Comparison of ENCODE assay signal across 8 cellular contexts in genomic region chr1:169604781-169605560, GRCh38. TPM values are rescaled to one million over a fixed set of nuclear protein-coding genes. Genes with fewer than 3 reads are reported as not detected.
DNase-seq lines count a peak whose midpoint lies in the region; ATAC-seq, FAIRE-seq and TF ChIP-seq lines count a peak whose summit lies in the region.

No MANE protein-coding gene starts in this region.

- H2AK5ac ChIP-seq in H9 (ENCODE audit: insufficient read length, low read length) (no peak overlapping the region), neuronal stem cell (ENCODE audit: low read depth, low read length) (no peak overlapping the region)

- H3K4me1 Mint-ChIP-seq in CD4-positive, alpha-beta memory T cell, result peaks cover 41 to 67% (median 56%) of the 10 kb centered on the region in 4 donors
- H3K4me1 Mint-ChIP-seq in H9, result no peaks in the 10 kb centered on the region

- peak overlapping the region; percentile 25 for H3K27ac ChIP-seq in CD4-positive, alpha-beta memory T cell (ENCODE audit: low read depth, low read length)
- no peak overlapping the region for H3K27ac ChIP-seq in H9 (ENCODE audit: insufficient read length, low read depth, low read length)
- H3K27ac ChIP-seq in neuronal stem cell (replicated peaks; ENCODE audit: low read length), result no peak overlapping the region
- no peak overlapping the region for H3K27ac ChIP-seq in small intestine (ENCODE audit: low read depth in 1 of 2, low read length in 1 of 2)

- no peak overlapping the region for H3K9ac ChIP-seq in H9 (ENCODE audit: extremely low read depth, insufficient read length, low read length)
- no peak overlapping the region for H3K9ac ChIP-seq in neuronal stem cell (ENCODE audit: low read depth, low read length, poor library complexity)

- no peak overlapping the region for H3T11ph ChIP-seq in H9 (ENCODE audit: low read length)

- peak overlapping the region; percentile 48 to 91 (median 77) for H3K27ac Mint-ChIP-seq in CD4-positive, alpha-beta memory T cell
- no peak overlapping the region for H3K27ac Mint-ChIP-seq in H9

- ATAC-seq in HG03432 (IDR thresholded peaks at IDR 0.05; ENCODE audit: unreplicated experiment) (peak; percentile 64), left ventricle myocardium superior (peak; percentile 58), GM19455 (IDR thresholded peaks at IDR 0.05; ENCODE audit: unreplicated experiment) (no peak)

- no peak for FAIRE-seq in small intestine (lab: Jason Lieb, UNC)

- no peak overlapping the region for H2BK12ac ChIP-seq in H9 (ENCODE audit: insufficient read length, low read depth, low read length)
- H2BK12ac ChIP-seq in neuronal stem cell (ENCODE audit: low read length), result no peak overlapping the region

- peak; percentile 68 to 86 (median 82) for DNase-seq in CD4-positive, alpha-beta memory T cell
- peak; percentile 36 to 45 for DNase-seq in activated CD4-positive, alpha-beta T cell treated with anti-CD3 and anti-CD28 coated beads for 4 hours
- DNase-seq in left ventricle myocardium superior, result no peak
- DNase-seq in H9, result no peak
- no peak for DNase-seq in neuronal stem cell (ENCODE audit: low spot score)
- DNase-seq in small intestine, result no peak

- TF ChIP-seq CTCF in H9 (conservative IDR thresholded peaks at IDR 0.05), result no peak

- no peaks in the 10 kb centered on the region for H4K20me1 ChIP-seq in H9 (ENCODE audit: control insufficient read depth, insufficient read depth, insufficient read length)

- no peak overlapping the region for H3K56ac ChIP-seq in H9 (ENCODE audit: insufficient read length, low read depth, low read length)

- H3K27me3 ChIP-seq in CD4-positive, alpha-beta memory T cell (ENCODE audit: insufficient read depth, low read length), result no peaks in the 10 kb centered on the region
- no peaks in the 10 kb centered on the region for H3K27me3 ChIP-seq in H9 (ENCODE audit: insufficient read depth, low read length)
- H3K27me3 ChIP-seq in neuronal stem cell (ENCODE audit: control insufficient read depth in 3 of 3, insufficient read depth in 3 of 3, low read depth in 1 of 3, low read length in 3 of 3), result no peaks in the 10 kb centered on the region
- H3K27me3 ChIP-seq in small intestine (ENCODE audit: control insufficient read depth in 2 of 2, insufficient read depth in 2 of 2, low read length in 2 of 2), result peaks cover 0 to 4% of the 10 kb centered on the region in 2 donors

- H2BK15ac ChIP-seq in H9 (ENCODE audit: low read depth, low read length) (no peak overlapping the region), neuronal stem cell (ENCODE audit: low read length) (no peak overlapping the region)

- H4K5ac ChIP-seq in H9 (ENCODE audit: insufficient read length, low read depth, low read length), result no peak overlapping the region

- H3K9me3 Mint-ChIP-seq in CD4-positive, alpha-beta memory T cell, result peaks cover 0 to 4% (median 0%) of the 10 kb centered on the region in 8 donors
- H3K9me3 Mint-ChIP-seq in H9, result no peaks in the 10 kb centered on the region

- H2AFZ ChIP-seq in H9 (ENCODE audit: low read length) (no peak overlapping the region), neuronal stem cell (ENCODE audit: low read length) (no peak overlapping the region)

- H3K79me1 ChIP-seq in H9 (ENCODE audit: insufficient read depth, low read depth, low read length, poor library complexity, severe bottlenecking) (no peaks in the 10 kb centered on the region), neuronal stem cell (ENCODE audit: low read depth, low read length) (no peaks in the 10 kb centered on the region)

- H4K8ac ChIP-seq in H9 (replicated peaks; ENCODE audit: insufficient read length, low read depth, low read length) (no peak overlapping the region), neuronal stem cell (ENCODE audit: low read depth, low read length) (no peak overlapping the region)

- POLR2A ChIA-PET in CD4-positive, alpha-beta memory T cell (lab: Charles Lee; ENCODE audit: partially characterized antibody), result interaction anchor here (0.6 to 7.7 kb wide), 14 partner anchors 10 to 108 kb away, joined by 3 to 216 read pairs (median 6); partner anchors contain the start of gene F5

- no peaks in the 10 kb centered on the region for H3K23me2 ChIP-seq in H9 (ENCODE audit: insufficient read length, low read depth, low read length, poor library complexity, severe bottlenecking)

- H3K18ac ChIP-seq in H9 (ENCODE audit: insufficient read length, low read depth, low read length) (no peak overlapping the region), neuronal stem cell (ENCODE audit: low read length) (no peak overlapping the region)

- H3K9me3 ChIP-seq in CD4-positive, alpha-beta memory T cell (ENCODE audit: control insufficient read depth in 1 of 2, low read length in 2 of 2), result no peaks in the 10 kb centered on the region
- H3K9me3 ChIP-seq in H9 (ENCODE audit: control insufficient read depth, low read depth, low read length), result no peaks in the 10 kb centered on the region
- H3K9me3 ChIP-seq in neuronal stem cell (replicated peaks in 1 of 2; ENCODE audit: control insufficient read depth in 2 of 2, insufficient read depth in 1 of 2, low read depth in 1 of 2, low read length in 2 of 2), result no peaks in the 10 kb centered on the region
- H3K9me3 ChIP-seq in small intestine (ENCODE audit: control insufficient read depth, low read depth), result no peaks in the 10 kb centered on the region

- no CpG with 5 or more reads among the region's 5 CpGs for WGBS in H9 (ENCODE audit: extremely low coverage, insufficient read length, low lambda C conversion rate)
- no CpG with 5 or more reads among the region's 5 CpGs for WGBS in neuronal stem cell (ENCODE audit: extremely low coverage in 2 of 2, insufficient read length in 2 of 2, insufficient replicate concordance in 1 of 2), 2 donors
- WGBS in small intestine, 3 donors, result 40 to 52% (median 46%) methylated on average over 5 of the region's 5 CpGs

- CTCF ChIA-PET in CD4-positive, alpha-beta memory T cell (lab: Charles Lee; ENCODE audit: partially characterized antibody), result interaction anchor here (0.9 to 4.9 kb wide), 7 partner anchors 19 to 205 kb away, joined by 3 to 161 read pairs (median 9); partner anchors contain the start of gene F5

- H2BK5ac ChIP-seq in H9 (ENCODE audit: insufficient read length, low read length) (no peak overlapping the region), neuronal stem cell (ENCODE audit: low read length) (no peak overlapping the region)

- H3K4me3 ChIP-seq in CD4-positive, alpha-beta memory T cell (ENCODE audit: low read length in 2 of 2), result peak overlapping the region in 1 of 2 donors; percentile 30
- H3K4me3 ChIP-seq in neuronal stem cell (ENCODE audit: low read length in 2 of 2) (no peak overlapping the region), small intestine (ENCODE audit: low read depth in 1 of 2, low read length in 2 of 2) (no peak overlapping the region)

- H2BK120ac ChIP-seq in H9 (ENCODE audit: low read depth, low read length, poor library complexity, severe bottlenecking) (no peak overlapping the region), neuronal stem cell (ENCODE audit: low read depth, low read length) (no peak overlapping the region)

- intact Hi-C loops in CD4-positive, alpha-beta memory T cell (cut with micrococcal nuclease), result loop anchor here (2.0 kb wide), 2 partner anchors 54 to 190 kb away; partner anchors contain the start of gene METTL18
- intact Hi-C loops in left ventricle myocardium superior (cut with micrococcal nuclease), result no loop called here

- peaks cover 60% of the 10 kb centered on the region for H3K4me1 ChIP-seq in CD4-positive, alpha-beta memory T cell (ENCODE audit: insufficient read depth, low read length)
- H3K4me1 ChIP-seq in H9 (ENCODE audit: insufficient read depth, low read length) (no peaks in the 10 kb centered on the region), neuronal stem cell (ENCODE audit: control insufficient read depth in 2 of 2, insufficient read depth in 1 of 2, low read depth in 1 of 2, low read length in 2 of 2) (no peaks in the 10 kb centered on the region), small intestine (ENCODE audit: control insufficient read depth in 2 of 2, insufficient read depth in 1 of 2, low read depth in 1 of 2, low read length in 1 of 2) (no peaks in the 10 kb centered on the region)

- H3K4me2 ChIP-seq in H9 (ENCODE audit: insufficient read depth, insufficient read length, low read length) (no peak overlapping the region), neuronal stem cell (ENCODE audit: insufficient read depth, low read length, poor library complexity, severe bottlenecking) (no peak overlapping the region)

- peak overlapping the region; percentile 7 to 74 (median 50) for H3K4me3 Mint-ChIP-seq in CD4-positive, alpha-beta memory T cell
- no peak overlapping the region; a peak in 1 of 5 replicates for H3K4me3 Mint-ChIP-seq in H9

- H3K14ac ChIP-seq in H9 (ENCODE audit: insufficient read depth, low read length), result no peak overlapping the region
- no peak overlapping the region for H3K14ac ChIP-seq in neuronal stem cell (ENCODE audit: low read length)

- H4K91ac ChIP-seq in H9 (ENCODE audit: insufficient read length, low read depth, low read length) (no peak overlapping the region), neuronal stem cell (ENCODE audit: low read depth, low read length, poor library complexity) (no peak overlapping the region)

- no peak overlapping the region for H3K4ac ChIP-seq in H9 (ENCODE audit: low read depth, low read length)
- H3K4ac ChIP-seq in neuronal stem cell (ENCODE audit: low read length), result no peak overlapping the region

- no peaks in the 10 kb centered on the region for H3K36me3 ChIP-seq in CD4-positive, alpha-beta memory T cell (ENCODE audit: insufficient read depth, low read length)
- H3K36me3 ChIP-seq in neuronal stem cell (replicated peaks in 1 of 2; ENCODE audit: control insufficient read depth in 2 of 2, insufficient read depth in 2 of 2, low read length in 2 of 2) (no peaks in the 10 kb centered on the region), small intestine (ENCODE audit: control insufficient read depth in 2 of 2, insufficient read depth in 2 of 2, low read length in 2 of 2) (no peaks in the 10 kb centered on the region)

- no peaks in the 10 kb centered on the region for H3K79me2 ChIP-seq in H9 (ENCODE audit: insufficient read depth, low read length)

- H3K27me3 Mint-ChIP-seq in CD4-positive, alpha-beta memory T cell, result no peaks in the 10 kb centered on the region
- peaks cover 13% of the 10 kb centered on the region for H3K27me3 Mint-ChIP-seq in H9 (ENCODE audit: low read depth)

- no peaks in the 10 kb centered on the region for H3K36me3 Mint-ChIP-seq in CD4-positive, alpha-beta memory T cell
- H3K36me3 Mint-ChIP-seq in H9 (ENCODE audit: insufficient read depth in 1 of 3, low read depth in 3 of 3), result no peaks in the 10 kb centered on the region

- H3K23ac ChIP-seq in H9 (ENCODE audit: insufficient read length, low read depth, low read length) (no peak overlapping the region), neuronal stem cell (ENCODE audit: low read depth, low read length, poor library complexity) (no peak overlapping the region)

- no peak overlapping the region for H2BK20ac ChIP-seq in H9 (ENCODE audit: low read depth, low read length, poor library complexity, severe bottlenecking)

RNA-seq across cellular contexts. Expression of gene F5, which starts 18.7 kb away (rescaled TPM):
- total RNA-seq in CD4-positive, alpha-beta memory T cell, result 1 to 10 TPM; 4.9 to 6.1 TPM
- 1 to 10 TPM; 1.4 to 3.3 TPM for polyA plus RNA-seq in CD4-positive, alpha-beta memory T cell
- 11.8 TPM for total RNA-seq in left ventricle myocardium superior
- total RNA-seq in H9 (2021), result 0.04 TPM in 2 replicates
- 0.03 TPM for polyA plus RNA-seq in neuronal stem cell (2013, experiment 1 of 2)
- polyA plus RNA-seq in neuronal stem cell (2013, experiment 2 of 2), result 0.03 TPM
- under 1 TPM in 2 of 3 donors, not detected in 1; under 0.01 to 0.36 TPM for polyA plus RNA-seq in small intestine

RNA-seq across cellular contexts. Expression of gene SELP, which starts 25.0 kb away (rescaled TPM):
- total RNA-seq in CD4-positive, alpha-beta memory T cell, result 1 to 10 TPM; 1.9 to 2.2 TPM
- polyA plus RNA-seq in CD4-positive, alpha-beta memory T cell, result 1 to 10 TPM in 1 of 2 donors, not detected in 1; 1.4 TPM
- total RNA-seq in left ventricle myocardium superior (7.4 TPM), H9 (2021) (not detected in 2 replicates)
- not detected for polyA plus RNA-seq in neuronal stem cell (2013, experiment 1 of 2)
- polyA plus RNA-seq in neuronal stem cell (2013, experiment 2 of 2), result not detected
- polyA plus RNA-seq in small intestine, result 1 to 10 TPM in 1 of 3 donors, under 1 TPM in 1, not detected in 1; 0.27 to 9.1 TPM

Comparison
In these comparisons a context has a peak if more than half of its experiments do, and no peak if none do; other contexts are left out.
1. DNase-seq: peak in CD4-positive, alpha-beta memory T cell (5 of 5) and activated CD4-positive, alpha-beta T cell treated with anti-CD3 and anti-CD28 coated beads for 4 hours (2 of 2); none in left ventricle myocardium superior (single experiment), H9 (single experiment), neuronal stem cell (single experiment) and small intestine (single experiment).
2. H3K27ac Mint-ChIP-seq: peak in CD4-positive, alpha-beta memory T cell (7 of 7); none in H9 (0 of 3).
3. H3K4me3 Mint-ChIP-seq: peak in CD4-positive, alpha-beta memory T cell (8 of 8); none in H9 (0 of 2).